ENCODE assay signal across 8 cellular contexts in genomic region chr1:8816306-8816705, GRCh38. TPM values are rescaled to one million over a fixed set of nuclear protein-coding genes. Genes with fewer than 3 reads are reported as not detected.
DNase-seq lines count a peak whose midpoint lies in the region; ATAC-seq and TF ChIP-seq lines count a peak whose summit lies in the region.

No MANE protein-coding gene starts in this region.

- H4K20me1 ChIP-seq in smooth muscle cell (ENCODE audit: low read depth), result peaks cover 40% of the 10 kb centered on the region

- POLR2A ChIA-PET in activated CD8-positive, alpha-beta T cell treated with anti-CD3 and anti-CD28 coated beads, Interleukin-2, amount 10 ng/mL, durations not matched to agents 7 days and 5 days (lab: Charles Lee), result interaction anchor here (2.1 kb wide), 1 partner anchor 113 kb away, joined by 8 read pairs; no protein-coding TSS in a partner anchor

- H3K27ac ChIP-seq in heart left ventricle (peak overlapping the region in 11 of 12 donors; percentile 91 to 96 (median 95)), smooth muscle cell (ENCODE audit: low read depth) (peak overlapping the region; percentile 90)

- peaks cover 4% of the 10 kb centered on the region for H3K36me3 Mint-ChIP-seq in activated CD8-positive, alpha-beta T cell treated with anti-CD3 and anti-CD28 coated beads, Interleukin-2, amount 10 ng/mL, durations not matched to agents 7 days and 5 days (ENCODE audit: low read depth)

- H3K27me3 ChIP-seq in heart left ventricle (no peaks in the 10 kb centered on the region), iPS-15b (ENCODE audit: control insufficient read depth, insufficient read depth, low read length) (no peaks in the 10 kb centered on the region), smooth muscle cell (ENCODE audit: low read depth) (no peaks in the 10 kb centered on the region)

- TF ChIP-seq POLR2A in heart left ventricle (IDR thresholded peaks at IDR 0.05), result no peak

- intact Hi-C loops in heart left ventricle (cut with DNase I) (loop anchor here in 2 of 10 donors (5.0 kb wide), 1 partner anchor 41 kb away; no protein-coding TSS in a partner anchor), Right ventricle myocardium inferior (cut with DNase I) (loop anchor here (2.0 kb wide), 1 partner anchor 36 kb away; no protein-coding TSS in a partner anchor)

- H2AFZ ChIP-seq in smooth muscle cell (ENCODE audit: low read depth), result peak overlapping the region; percentile 83

- peak overlapping the region; percentile 84 for H3K4me3 Mint-ChIP-seq in activated CD8-positive, alpha-beta T cell treated with anti-CD3 and anti-CD28 coated beads, Interleukin-2, amount 10 ng/mL, durations not matched to agents 7 days and 5 days

- H3K79me2 ChIP-seq in smooth muscle cell (ENCODE audit: low read depth), result peaks cover 60% of the 10 kb centered on the region

- H3F3A ChIP-seq in smooth muscle cell (ENCODE audit: low read depth), result peaks cover 23% of the 10 kb centered on the region

- 0 to 2% (median 0%) methylated on average over 2 of the region's 2 CpGs for WGBS in heart left ventricle, 4 donors
- WGBS in smooth muscle cell (ENCODE audit: low lambda C conversion rate), result 0% methylated on average over 2 of the region's 2 CpGs

- no peaks in the 10 kb centered on the region for H3K36me3 ChIP-seq in heart left ventricle
- H3K36me3 ChIP-seq in iPS-15b (ENCODE audit: control insufficient read depth, insufficient read depth, low read length), result no peaks in the 10 kb centered on the region
- no peaks in the 10 kb centered on the region for H3K36me3 ChIP-seq in smooth muscle cell (ENCODE audit: low read depth)

- CTCF ChIA-PET in activated CD8-positive, alpha-beta T cell treated with anti-CD3 and anti-CD28 coated beads, Interleukin-2, amount 10 ng/mL, durations not matched to agents 7 days and 5 days (lab: Charles Lee), result interaction anchor here (1.2 to 2.6 kb wide), 4 partner anchors 9 to 189 kb away, joined by 3 to 16 read pairs (median 6); no protein-coding TSS in a partner anchor

- H3K4me1 Mint-ChIP-seq in activated CD8-positive, alpha-beta T cell treated with anti-CD3 and anti-CD28 coated beads, Interleukin-2, amount 10 ng/mL, durations not matched to agents 7 days and 5 days (ENCODE audit: low read depth), result peaks cover 37% of the 10 kb centered on the region

- no peak for ATAC-seq in heart left ventricle
- ATAC-seq in Right ventricle myocardium inferior, result no peak
- no peak for ATAC-seq in activated CD8-positive, alpha-beta T cell treated with anti-CD3 and anti-CD28 coated beads, Interleukin-2, amount 10 ng/mL, durations not matched to agents 7 days and 5 days
- ATAC-seq in GM18502 (IDR thresholded peaks at IDR 0.05; ENCODE audit: poor library complexity, unreplicated experiment), result no peak

- no peak for DNase-seq in heart left ventricle
- no peak for DNase-seq in Right ventricle myocardium inferior (ENCODE audit: missing footprints)
- no peak for DNase-seq in activated CD8-positive, alpha-beta T cell treated with anti-CD3 and anti-CD28 coated beads, Interleukin-2, amount 10 ng/mL, durations not matched to agents 7 days and 5 days
- no peak for DNase-seq in smooth muscle cell (lab: John Stamatoyannopoulos, UW; ENCODE audit: unreplicated experiment)
- DNase-seq in activated gamma-delta T cell (lab: John Stamatoyannopoulos, UW), result no peak
- no peak for DNase-seq in NCI-H2171 treated with DMSO at 0.1 percent for 48 hours (lab: John Stamatoyannopoulos, UW)

- peaks cover 0 to 53% (median 32%) of the 10 kb centered on the region in 12 donors for H3K4me1 ChIP-seq in heart left ventricle
- peaks cover 12% of the 10 kb centered on the region for H3K4me1 ChIP-seq in iPS-15b (ENCODE audit: control insufficient read depth, insufficient read depth, low read length)
- H3K4me1 ChIP-seq in smooth muscle cell (ENCODE audit: low read depth), result peaks cover 26% of the 10 kb centered on the region

- H3K27ac Mint-ChIP-seq in activated CD8-positive, alpha-beta T cell treated with anti-CD3 and anti-CD28 coated beads, Interleukin-2, amount 10 ng/mL, durations not matched to agents 7 days and 5 days, result peak overlapping the region; percentile 87

- no peaks in the 10 kb centered on the region for H3K9me3 ChIP-seq in heart left ventricle
- no peaks in the 10 kb centered on the region for H3K9me3 ChIP-seq in iPS-15b (ENCODE audit: control insufficient read depth, insufficient read depth, low read length)
- no peaks in the 10 kb centered on the region for H3K9me3 ChIP-seq in smooth muscle cell (replicated peaks; ENCODE audit: low read depth)

- H3K9me3 Mint-ChIP-seq in activated CD8-positive, alpha-beta T cell treated with anti-CD3 and anti-CD28 coated beads, Interleukin-2, amount 10 ng/mL, durations not matched to agents 7 days and 5 days (ENCODE audit: insufficient read depth), result no peaks in the 10 kb centered on the region

- peak overlapping the region; percentile 26 for H3K9ac ChIP-seq in iPS-15b (ENCODE audit: low read depth, low read length)
- H3K9ac ChIP-seq in smooth muscle cell (ENCODE audit: low read depth), result peak overlapping the region; percentile 96

- peaks cover 4% of the 10 kb centered on the region for H3K27me3 Mint-ChIP-seq in activated CD8-positive, alpha-beta T cell treated with anti-CD3 and anti-CD28 coated beads, Interleukin-2, amount 10 ng/mL, durations not matched to agents 7 days and 5 days (ENCODE audit: low read depth)

- H3K4me3 ChIP-seq in heart left ventricle (peak overlapping the region; percentile 49 to 90 (median 78)), iPS-15b (ENCODE audit: low read depth, low read length) (peak overlapping the region; percentile 74), smooth muscle cell (peak overlapping the region; percentile 99)

- peak overlapping the region; percentile 89 for H3K4me2 ChIP-seq in smooth muscle cell

- no peak for TF ChIP-seq CTCF in heart left ventricle (IDR thresholded peaks at IDR 0.05)
- TF ChIP-seq CTCF in smooth muscle cell (IDR thresholded peaks at IDR 0.05; ENCODE audit: borderline replicate concordance, insufficient read depth, poor library complexity, severe bottlenecking), result no peak

RNA-seq across cellular contexts. Expression of gene RERE, which starts 1.1 kb away (rescaled TPM):
- total RNA-seq in heart left ventricle (100 to 1,000 TPM in 8 of 9 donors, 10 to 100 TPM in 1; 65.9 to 236 (median 135) TPM), Right ventricle myocardium inferior (133 TPM), smooth muscle cell (59.2 and 64.0 TPM in 2 replicates)
- polyA plus RNA-seq in heart left ventricle (100 to 1,000 TPM in 1 of 2 donors, 10 to 100 TPM in 1; 53.5 to 120 TPM), smooth muscle cell (45.6 and 70.7 TPM in 2 replicates)
- total RNA-seq in activated CD8-positive, alpha-beta T cell treated with anti-CD3 and anti-CD28 coated beads, Interleukin-2, amount 10 ng/mL, durations not matched to agents 7 days and 5 days, result 10 to 100 TPM; 37.4 to 44.7 TPM
